Comparison of ENCODE assay signal across 1 cellular context in the genomic region with DNA sequence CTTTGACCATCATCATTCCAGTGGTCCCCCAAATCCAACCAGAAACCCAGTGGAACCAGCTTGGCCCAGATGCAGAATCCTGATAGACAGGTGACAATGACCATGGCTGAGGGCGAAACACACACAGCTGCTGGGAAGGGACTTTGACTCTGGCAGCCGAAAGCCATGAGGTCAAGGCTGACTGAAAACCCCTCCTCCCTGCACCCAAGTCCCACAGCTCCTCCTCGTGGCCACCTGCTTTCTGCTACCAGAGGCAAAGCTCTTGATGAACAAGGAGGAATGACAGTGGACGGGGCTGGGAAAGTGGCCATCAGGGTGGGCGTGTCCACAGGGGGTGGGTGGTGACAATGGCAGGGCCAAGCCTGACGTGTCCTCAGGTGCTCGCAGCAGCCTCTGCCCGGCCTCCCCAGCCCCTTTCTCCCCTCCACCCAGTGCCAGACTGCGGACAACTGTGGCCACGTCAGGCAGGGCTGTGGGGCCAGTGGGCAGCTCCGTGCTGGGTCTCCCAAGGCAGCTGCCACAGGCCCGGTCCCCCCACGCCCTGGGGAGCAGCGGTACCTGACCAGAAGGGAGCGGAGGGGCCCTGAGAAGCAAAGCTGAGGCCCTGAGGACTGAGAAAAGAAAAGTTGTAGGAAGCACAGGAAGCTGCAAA.
TF ChIP-seq lines count a peak whose summit lies in the region.

No MANE protein-coding gene starts in this region.

TF ChIP-seq in H1, 55 proteins besides CTCF, POLR2A, EP300 and RAD21:
- TF ChIP-seq RFX5 (IDR thresholded peaks at IDR 0.05; ENCODE audit: borderline replicate concordance, low read depth, low read length): no peak
- no peak for TF ChIP-seq CEBPB (IDR thresholded peaks at IDR 0.05; ENCODE audit: low read depth, low read length)
